In the genomic region with DNA sequence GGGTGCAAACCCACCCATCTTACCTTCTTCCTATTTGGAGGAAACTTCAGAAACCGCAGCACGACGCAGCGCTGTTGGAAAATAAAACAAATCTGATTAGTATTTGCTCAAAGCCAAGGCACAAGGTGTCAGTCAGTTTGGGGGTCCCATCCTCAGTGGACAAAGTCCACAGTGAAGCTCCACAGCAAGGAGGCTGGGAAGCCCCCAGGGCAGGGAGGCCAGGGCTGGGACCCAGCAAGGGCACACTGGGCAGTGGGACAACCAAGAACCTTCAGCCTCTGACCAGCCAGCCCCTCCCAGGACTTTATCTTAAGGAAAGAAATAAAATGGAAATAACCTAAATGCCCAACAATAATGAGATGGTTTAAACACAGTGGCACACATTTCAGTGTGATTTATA, we compare ENCODE assay signal across 27 cellular contexts.
"Had no signal": no experiment of that assay in that cellular context is flagged by ENCODE, and none has a peak within 500 bp of the region (broad histone marks: within the 10 kb centered on the region; RNA-seq: fewer than 3 reads in every experiment).

No MANE protein-coding gene starts in this region.

- H3K4me1 ChIP-seq: breast epithelium had no signal

- H3K4me3 ChIP-seq: ascending aorta, breast epithelium, cardiac muscle cell, coronary artery, dorsolateral prefrontal cortex had no signal

- H3K36me3 ChIP-seq: breast epithelium, cardiac muscle cell had no signal

- DNase-seq: activated CD4-positive, alpha-beta memory T cell treated with anti-CD3 and anti-CD28 coated beads for 36 hours; activated CD4-positive, alpha-beta T cell treated with anti-CD3 and anti-CD28 coated beads for 36 hours; activated CD4-positive, alpha-beta T cell treated with anti-CD3 and anti-CD28 coated beads, Interleukin-2, amount 10 ng/mL, durations not matched to agents 24 days and 14 days; activated CD4-positive, CD25-positive, alpha-beta regulatory T cell; activated CD4-positive, CD25-positive, alpha-beta regulatory T cell treated with anti-CD3 and anti-CD28 coated beads, Interleukin-2, amount 50 U/mL, for 72 hours; activated CD8-positive, alpha-beta memory T cell treated with anti-CD3 and anti-CD28 coated beads, Interleukin-2, amount 10 ng/mL, durations not matched to agents 7 days and 5 days; activated CD8-positive, alpha-beta memory T cell treated with anti-CD3 and anti-CD28 coated beads, Interleukin-2, amount 50 U/mL, for 4 hours; activated CD8-positive, alpha-beta T cell treated with anti-CD3 and anti-CD28 coated beads, Interleukin-2, amount 10 ng/mL, durations not matched to agents 7 days and 5 days; activated gamma-delta T cell treated with Interleukin-2 at 50 U/mL for 16 hours; activated naive CD4-positive, alpha-beta T cell treated with anti-CD3 and anti-CD28 coated beads, Interleukin-2, amount 50 U/mL, for 16 hours; activated naive CD4-positive, alpha-beta T cell treated with Interleukin-2 at 50 U/mL for 16 hours; activated T-cell treated with anti-CD3 and anti-CD28 coated beads, Interleukin-2, amount 50 U/mL, for 1 hour; activated T-cell treated with anti-CD3 and anti-CD28 coated beads, Interleukin-2, amount 50 U/mL, for 48 hours; amniotic stem cell; central memory CD4-positive, alpha-beta T cell; cerebellar nuclear complex; effector memory CD4-positive, alpha-beta T cell; endodermal cell; foreskin fibroblast; T-helper 2 cell had no signal

- ATAC-seq: activated CD4-positive, alpha-beta T cell treated with anti-CD3 and anti-CD28 coated beads for 36 hours; activated CD8-positive, alpha-beta memory T cell treated with anti-CD3 and anti-CD28 coated beads, Interleukin-2, amount 10 ng/mL, durations not matched to agents 7 days and 5 days; activated CD8-positive, alpha-beta T cell treated with anti-CD3 and anti-CD28 coated beads, Interleukin-2, amount 10 ng/mL, durations not matched to agents 7 days and 5 days; esophagus mucosa had no signal

- H3K27ac ChIP-seq: ascending aorta, breast epithelium, cardiac muscle cell, coronary artery had no signal

- FAIRE-seq: frontal cortex had no signal

- H3K9me3 ChIP-seq: ascending aorta, breast epithelium had no signal

- H3K27me3 ChIP-seq: ascending aorta, breast epithelium, cardiac muscle cell, dorsolateral prefrontal cortex had no signal
